10 cellular contexts compared by ENCODE assay signal in genomic region chr18:77072566-77072965, GRCh38.
DNase-seq lines count a peak whose midpoint lies in the region; ATAC-seq and TF ChIP-seq lines count a peak whose summit lies in the region.
"Had no signal": no experiment of that assay in that cellular context is flagged by ENCODE, and none has a peak within 500 bp of the region (broad histone marks: within the 10 kb centered on the region; RNA-seq: fewer than 3 reads in every experiment).

No MANE protein-coding gene starts in this region.

- H3K4ac ChIP-seq in mesenchymal stem cell (ENCODE audit: low read depth in 1 of 2, low read length in 2 of 2): peak overlapping the region in 1 of 2 experiments; percentile 78

- H4K8ac ChIP-seq in mesenchymal stem cell (ENCODE audit: low read length): peak overlapping the region; percentile 73

- H3K4me3 ChIP-seq in mesenchymal stem cell (ENCODE audit: insufficient read depth in 1 of 2, low read depth in 1 of 2, low read length in 2 of 2) (no peak overlapping the region), thoracic aorta (no peak overlapping the region)

- H3K4me1 ChIP-seq in mesenchymal stem cell (ENCODE audit: control insufficient read depth, insufficient read depth, low read depth, low read length) (peaks cover 32% of the 10 kb centered on the region), thoracic aorta (ENCODE audit: control insufficient read depth in 1 of 2, low read depth in 2 of 2) (peaks cover 24 to 45% of the 10 kb centered on the region in 2 donors)

- H2BK15ac ChIP-seq in mesenchymal stem cell (ENCODE audit: low read depth, poor library complexity, severe bottlenecking): peak overlapping the region; percentile 32

- no peak overlapping the region for H2AFZ ChIP-seq in mesenchymal stem cell (ENCODE audit: low read depth, low read length)

- peak overlapping the region; percentile 71 for H2AK5ac ChIP-seq in mesenchymal stem cell (ENCODE audit: low read length, severe bottlenecking)

- H3K36me3 Mint-ChIP-seq in activated CD4-positive, alpha-beta T cell treated with anti-CD3 and anti-CD28 coated beads, Interleukin-2, amount 10 ng/mL, durations not matched to agents 24 days and 14 days (ENCODE audit: low read depth): peaks cover 39% of the 10 kb centered on the region
- peaks cover 63% of the 10 kb centered on the region for H3K36me3 Mint-ChIP-seq in activated T-helper 2 cell treated with anti-CD3 and anti-CD28 coated beads, Interferon-gamma antibody, Interleukin-2, Interleukin-4, amounts not matched to agents 10 μg/mL and 5 μg/mL and 100 μg/mL, durations not matched to agents 14 hours and 24 hours and 36 hours (ENCODE audit: low read depth)

- 92% methylated on average over 7 of the region's 7 CpGs for WGBS in mesenchymal stem cell

- no peak overlapping the region for H3K9ac ChIP-seq in mesenchymal stem cell (ENCODE audit: low read length)

- intact Hi-C loops in activated CD4-positive, alpha-beta T cell treated with anti-CD3 and anti-CD28 coated beads, Interleukin-2, amount 10 ng/mL, durations not matched to agents 24 days and 14 days (cut with micrococcal nuclease): no loop called here
- intact Hi-C loops in activated T-helper 2 cell treated with anti-CD3 and anti-CD28 coated beads, Interferon-gamma antibody, Interleukin-2, Interleukin-4, amounts not matched to agents 10 μg/mL and 5 μg/mL and 100 μg/mL, durations not matched to agents 14 hours and 24 hours and 36 hours (cut with micrococcal nuclease): loop anchor here (2.0 kb wide), 1 partner anchor 14 kb away; no protein-coding TSS in a partner anchor

- ATAC-seq in thoracic aorta (ENCODE audit: insufficient number of reproducible peaks, low FRiP score, low read depth) (no peak), GM21447 (IDR thresholded peaks at IDR 0.05; ENCODE audit: unreplicated experiment) (no peak)
- ATAC-seq: stimulated activated naive B cell treated with anti-CD40 and anti-IgM and Interleukin-4, amounts not matched to agents 10 μg/mL and 1 μg/mL and 100 μg/mL, for 72 hours had no signal

- peaks cover 31% of the 10 kb centered on the region for H3K79me1 ChIP-seq in mesenchymal stem cell (replicated peaks; ENCODE audit: low read length, poor library complexity, severe bottlenecking)

- H3K4me1 Mint-ChIP-seq in activated CD4-positive, alpha-beta T cell treated with anti-CD3 and anti-CD28 coated beads, Interleukin-2, amount 10 ng/mL, durations not matched to agents 24 days and 14 days: peaks cover 81% of the 10 kb centered on the region
- H3K4me1 Mint-ChIP-seq in activated T-helper 2 cell treated with anti-CD3 and anti-CD28 coated beads, Interferon-gamma antibody, Interleukin-2, Interleukin-4, amounts not matched to agents 10 μg/mL and 5 μg/mL and 100 μg/mL, durations not matched to agents 14 hours and 24 hours and 36 hours (ENCODE audit: low read depth): peaks cover 78% of the 10 kb centered on the region

- H3K36me3 ChIP-seq in mesenchymal stem cell (ENCODE audit: control insufficient read depth in 1 of 2, insufficient read depth in 2 of 2, low read depth in 1 of 2, low read length in 2 of 2): peaks cover 5 to 14% of the 10 kb centered on the region in 2 experiments
- no peaks in the 10 kb centered on the region for H3K36me3 ChIP-seq in thoracic aorta

- H3K27me3 ChIP-seq in mesenchymal stem cell (ENCODE audit: control insufficient read depth in 1 of 2, insufficient read depth in 1 of 2, low read length in 2 of 2) (no peaks in the 10 kb centered on the region), thoracic aorta (replicated peaks; ENCODE audit: insufficient read depth) (no peaks in the 10 kb centered on the region)

- TF ChIP-seq CTCF in thoracic aorta (IDR thresholded peaks at IDR 0.05): no peak

- peak overlapping the region; percentile 44 for H4K91ac ChIP-seq in mesenchymal stem cell (ENCODE audit: low read length)

- H3K27ac ChIP-seq in mesenchymal stem cell (ENCODE audit: low read length, poor library complexity, severe bottlenecking) (peak overlapping the region; percentile 85), thoracic aorta (peak overlapping the region; percentile 61 to 62)

- H3K14ac ChIP-seq in mesenchymal stem cell (ENCODE audit: low read length in 2 of 2): no peak overlapping the region

- H3K18ac ChIP-seq in mesenchymal stem cell (ENCODE audit: low read depth in 1 of 2, low read length in 2 of 2): peak overlapping the region in 1 of 2 experiments; percentile 44

- H3K9me3 ChIP-seq in mesenchymal stem cell (ENCODE audit: control insufficient read depth, low read length) (no peaks in the 10 kb centered on the region), thoracic aorta (no peaks in the 10 kb centered on the region)

- H3K9me3 Mint-ChIP-seq in activated CD4-positive, alpha-beta T cell treated with anti-CD3 and anti-CD28 coated beads, Interleukin-2, amount 10 ng/mL, durations not matched to agents 24 days and 14 days: no peaks in the 10 kb centered on the region
- no peaks in the 10 kb centered on the region for H3K9me3 Mint-ChIP-seq in activated T-helper 2 cell treated with anti-CD3 and anti-CD28 coated beads, Interferon-gamma antibody, Interleukin-2, Interleukin-4, amounts not matched to agents 10 μg/mL and 5 μg/mL and 100 μg/mL, durations not matched to agents 14 hours and 24 hours and 36 hours
- H3K9me3 Mint-ChIP-seq: stimulated activated naive B cell treated with anti-CD40 and anti-IgM and Interleukin-4, amounts not matched to agents 10 μg/mL and 1 μg/mL and 100 μg/mL, for 72 hours had no signal

- peak overlapping the region in 1 of 2 experiments; percentile 29 for H3K23ac ChIP-seq in mesenchymal stem cell (ENCODE audit: low read length in 2 of 2)

- no peak overlapping the region for H3K4me2 ChIP-seq in mesenchymal stem cell (ENCODE audit: low read length, poor library complexity, severe bottlenecking)

- H3K27me3 Mint-ChIP-seq in activated CD4-positive, alpha-beta T cell treated with anti-CD3 and anti-CD28 coated beads, Interleukin-2, amount 10 ng/mL, durations not matched to agents 24 days and 14 days: no peaks in the 10 kb centered on the region
- no peaks in the 10 kb centered on the region for H3K27me3 Mint-ChIP-seq in activated T-helper 2 cell treated with anti-CD3 and anti-CD28 coated beads, Interferon-gamma antibody, Interleukin-2, Interleukin-4, amounts not matched to agents 10 μg/mL and 5 μg/mL and 100 μg/mL, durations not matched to agents 14 hours and 24 hours and 36 hours (ENCODE audit: low read depth)
- H3K27me3 Mint-ChIP-seq: stimulated activated naive B cell treated with anti-CD40 and anti-IgM and Interleukin-4, amounts not matched to agents 10 μg/mL and 1 μg/mL and 100 μg/mL, for 72 hours had no signal

- H2BK120ac ChIP-seq in mesenchymal stem cell (ENCODE audit: low read depth, low read length): no peak overlapping the region

- H3K4me3 Mint-ChIP-seq in activated CD4-positive, alpha-beta T cell treated with anti-CD3 and anti-CD28 coated beads, Interleukin-2, amount 10 ng/mL, durations not matched to agents 24 days and 14 days: no peak overlapping the region
- no peak overlapping the region for H3K4me3 Mint-ChIP-seq in activated T-helper 2 cell treated with anti-CD3 and anti-CD28 coated beads, Interferon-gamma antibody, Interleukin-2, Interleukin-4, amounts not matched to agents 10 μg/mL and 5 μg/mL and 100 μg/mL, durations not matched to agents 14 hours and 24 hours and 36 hours (ENCODE audit: low read depth)
- H3K4me3 Mint-ChIP-seq: stimulated activated naive B cell treated with anti-CD40 and anti-IgM and Interleukin-4, amounts not matched to agents 10 μg/mL and 1 μg/mL and 100 μg/mL, for 72 hours had no signal

- peak overlapping the region; percentile 17 to 79 for H2BK12ac ChIP-seq in mesenchymal stem cell (ENCODE audit: low read length in 2 of 2)

- H3K27ac Mint-ChIP-seq in activated CD4-positive, alpha-beta T cell treated with anti-CD3 and anti-CD28 coated beads, Interleukin-2, amount 10 ng/mL, durations not matched to agents 24 days and 14 days: peak overlapping the region; percentile 97
- peak overlapping the region; percentile 94 for H3K27ac Mint-ChIP-seq in activated T-helper 2 cell treated with anti-CD3 and anti-CD28 coated beads, Interferon-gamma antibody, Interleukin-2, Interleukin-4, amounts not matched to agents 10 μg/mL and 5 μg/mL and 100 μg/mL, durations not matched to agents 14 hours and 24 hours and 36 hours
- H3K27ac Mint-ChIP-seq: stimulated activated naive B cell treated with anti-CD40 and anti-IgM and Interleukin-4, amounts not matched to agents 10 μg/mL and 1 μg/mL and 100 μg/mL, for 72 hours had no signal

- peak; percentile 55 for DNase-seq in activated CD4-positive, alpha-beta T cell treated with anti-CD3 and anti-CD28 coated beads, Interleukin-2, amount 10 ng/mL, durations not matched to agents 24 days and 14 days
- DNase-seq in activated CD4-positive, alpha-beta T cell treated with anti-CD3 and anti-CD28 coated beads, Interleukin-2, amount 50 U/mL, for 48 hours: no peak
- DNase-seq in activated T-helper 2 cell treated with anti-CD3 and anti-CD28 coated beads, Interferon-gamma antibody, Interleukin-2, Interleukin-4, amounts not matched to agents 10 μg/mL and 5 μg/mL and 100 μg/mL, durations not matched to agents 14 hours and 24 hours and 36 hours (ENCODE audit: low spot score): no peak
- DNase-seq in mesenchymal stem cell (no peak), thoracic aorta (ENCODE audit: low spot score) (no peak), iPS-NIHi7 (ENCODE audit: extremely low spot score) (no peak)
- no peak for DNase-seq in stimulated activated naive CD4-positive, alpha-beta T cell treated with Interleukin-2 at 50 U/mL for 16 hours (lab: John Stamatoyannopoulos, UW)
- DNase-seq: NCI-H2081 treated with DMSO at 0.1 percent for 48 hours; stimulated activated naive B cell treated with anti-CD40 and anti-IgM and Interleukin-4, amounts not matched to agents 10 μg/mL and 1 μg/mL and 100 μg/mL, for 72 hours had no signal

- H2BK5ac ChIP-seq in mesenchymal stem cell (ENCODE audit: low read depth, low read length, poor library complexity, severe bottlenecking): peak overlapping the region; percentile 67
